ENCODE assay signal across 16 cellular contexts in genomic region chr10:68603766-68604165, GRCh38. TPM values are rescaled to one million over a fixed set of nuclear protein-coding genes. Genes with fewer than 3 reads are reported as not detected.
A peak's percentile ranks its signal among the peaks of the same experiment; 100 is the strongest.
DNase-seq lines count a peak whose midpoint lies in the region; ATAC-seq, FAIRE-seq and TF ChIP-seq lines count a peak whose summit lies in the region.
"Had no signal": no experiment of that assay in that cellular context is flagged by ENCODE, and none has a peak within 500 bp of the region (broad histone marks: within the 10 kb centered on the region; RNA-seq: fewer than 3 reads in every experiment).

No MANE protein-coding gene starts in this region.

- no peak for ATAC-seq in left ventricle myocardium superior
- no peak for ATAC-seq in GM19023 (IDR thresholded peaks at IDR 0.05; ENCODE audit: unreplicated experiment)
- ATAC-seq in GM21390 (IDR thresholded peaks at IDR 0.05; ENCODE audit: unreplicated experiment) = no peak
- ATAC-seq in HG02588 (IDR thresholded peaks at IDR 0.05; ENCODE audit: unreplicated experiment) = no peak

- no peak overlapping the region for H3K4me2 ChIP-seq in neural cell (ENCODE audit: low read length)
- H3K4me2 ChIP-seq: BLaER1 treated with 17β-estradiol and CSF1 and Interleukin-3, amounts not matched to agents 10 nM and 100 nM had no signal

- peaks cover 9% of the 10 kb centered on the region for H3K27me3 Mint-ChIP-seq in brain
- H3K27me3 Mint-ChIP-seq: CD4-positive, CD25-positive, alpha-beta regulatory T cell; IgD-negative memory B cell had no signal

- TF ChIP-seq RAD21 in neural cell (conservative IDR thresholded peaks at IDR 0.05) = no peak

- intact Hi-C loops in left ventricle myocardium superior (cut with micrococcal nuclease) = no loop called here

- H3K27me3 ChIP-seq in cardiac muscle cell (no peaks in the 10 kb centered on the region), neural cell (ENCODE audit: insufficient read depth, low read depth, low read length) (no peaks in the 10 kb centered on the region)

- DNase-seq in cardiac muscle cell (ENCODE audit: low read depth in 1 of 2, low spot score in 1 of 2) = no peak
- no peak for DNase-seq in left ventricle myocardium superior
- no peak for DNase-seq in D721Med (ENCODE audit: insufficient read length, low spot score)
- DNase-seq: 8988T; ACHN; CD4-positive, CD25-positive, alpha-beta regulatory T cell; DMS 273 treated with DMSO at 0.1 percent for 48 hours; GM23248 had no signal

- TF ChIP-seq EP300 in neural cell (conservative IDR thresholded peaks at IDR 0.05; ENCODE audit: poor library complexity, severe bottlenecking) = no peak

- H3K9ac ChIP-seq in neural cell (ENCODE audit: low read length) = no peak overlapping the region
- H3K9ac ChIP-seq: BLaER1 treated with 17β-estradiol and CSF1 and Interleukin-3, amounts not matched to agents 10 nM and 100 nM; GM23248 had no signal

- H3K9me2 ChIP-seq in neural cell (ENCODE audit: insufficient read depth, low read length) = no peaks in the 10 kb centered on the region

- no peak overlapping the region for H2AFZ ChIP-seq in neural cell (ENCODE audit: low read depth, low read length)
- H2AFZ ChIP-seq: GM23248 had no signal

- TF ChIP-seq CTCF in cardiac muscle cell (IDR thresholded peaks at IDR 0.05; ENCODE audit: low read depth, low read length) (no peak), brain (conservative IDR thresholded peaks at IDR 0.05) (no peak), neural cell (IDR thresholded peaks at IDR 0.05; ENCODE audit: poor library complexity, severe bottlenecking) (no peak), D721Med (IDR thresholded peaks at IDR 0.05; ENCODE audit: insufficient read depth, missing control alignments) (no peak)

- peak overlapping the region in 4 of 5 experiments; percentile 1 to 97 (median 96) for H3K4me3 Mint-ChIP-seq in brain

- H4K20me1 ChIP-seq in neural cell (ENCODE audit: insufficient read depth) = no peaks in the 10 kb centered on the region

- peaks cover 15% of the 10 kb centered on the region for H3K36me3 ChIP-seq in cardiac muscle cell
- H3K36me3 ChIP-seq in neural cell (ENCODE audit: insufficient read depth, low read length) = no peaks in the 10 kb centered on the region
- H3K36me3 ChIP-seq: BLaER1 treated with 17β-estradiol and CSF1 and Interleukin-3, amounts not matched to agents 10 nM and 100 nM had no signal

- H3K4me1 Mint-ChIP-seq in brain = peaks cover 72% of the 10 kb centered on the region

- H3K9me3 Mint-ChIP-seq in brain = peaks cover 0 to 3% (median 0%) of the 10 kb centered on the region in 5 experiments
- H3K9me3 Mint-ChIP-seq: CD4-positive, CD25-positive, alpha-beta regulatory T cell; IgD-negative memory B cell had no signal

- H3K4me3 ChIP-seq in cardiac muscle cell (no peak overlapping the region), neural cell (ENCODE audit: low read length) (peak overlapping the region; percentile 18)
- H3K4me3 ChIP-seq: BLaER1 treated with 17β-estradiol and CSF1 and Interleukin-3, amounts not matched to agents 10 nM and 100 nM; GM23248 had no signal

- H3K27ac ChIP-seq in cardiac muscle cell = peak overlapping the region; percentile 30
- no peak overlapping the region for H3K27ac ChIP-seq in neural cell (ENCODE audit: low read length)
- H3K27ac ChIP-seq: BLaER1 treated with 17β-estradiol and CSF1 and Interleukin-3, amounts not matched to agents 10 nM and 100 nM; GM23248 had no signal

- peak overlapping the region in 3 of 5 experiments; percentile 18 to 42 (median 18) for H3K27ac Mint-ChIP-seq in brain

- peaks cover 46% of the 10 kb centered on the region for H3K36me3 Mint-ChIP-seq in brain

- H3K79me2 ChIP-seq in neural cell (replicated peaks; ENCODE audit: insufficient read depth, low read length) = peaks cover 58% of the 10 kb centered on the region

- H3K4me1 ChIP-seq in cardiac muscle cell (ENCODE audit: low read depth) = peaks cover 35% of the 10 kb centered on the region

- no peaks in the 10 kb centered on the region for H3F3A ChIP-seq in neural cell (ENCODE audit: insufficient read depth, low read length, poor library complexity, severe bottlenecking)

- no peaks in the 10 kb centered on the region for H3K9me3 ChIP-seq in cardiac muscle cell (ENCODE audit: low read depth)
- no peaks in the 10 kb centered on the region for H3K9me3 ChIP-seq in neural cell (ENCODE audit: low read length)
- H3K9me3 ChIP-seq: BLaER1 treated with 17β-estradiol and CSF1 and Interleukin-3, amounts not matched to agents 10 nM and 100 nM had no signal

- no peak for FAIRE-seq in D721Med (lab: Jason Lieb, UNC)
- FAIRE-seq: GM12892 had no signal

TF ChIP-seq in neural cell, 6 proteins besides CTCF, POLR2A, EP300 and RAD21:
- TF ChIP-seq MXI1 (conservative IDR thresholded peaks at IDR 0.05; ENCODE audit: poor library complexity, severe bottlenecking) (no peak), SMC3 (conservative IDR thresholded peaks at IDR 0.05; ENCODE audit: poor library complexity) (no peak), TAF1 (IDR thresholded peaks at IDR 0.05; ENCODE audit: low read depth) (no peak), POLR2AphosphoS5 (IDR thresholded peaks at IDR 0.05) (no peak), EZH2 (IDR thresholded peaks at IDR 0.05; ENCODE audit: borderline replicate concordance, insufficient read depth, low read length, poor library complexity, severe bottlenecking) (no peak)
- TF ChIP-seq, protein P1, sequence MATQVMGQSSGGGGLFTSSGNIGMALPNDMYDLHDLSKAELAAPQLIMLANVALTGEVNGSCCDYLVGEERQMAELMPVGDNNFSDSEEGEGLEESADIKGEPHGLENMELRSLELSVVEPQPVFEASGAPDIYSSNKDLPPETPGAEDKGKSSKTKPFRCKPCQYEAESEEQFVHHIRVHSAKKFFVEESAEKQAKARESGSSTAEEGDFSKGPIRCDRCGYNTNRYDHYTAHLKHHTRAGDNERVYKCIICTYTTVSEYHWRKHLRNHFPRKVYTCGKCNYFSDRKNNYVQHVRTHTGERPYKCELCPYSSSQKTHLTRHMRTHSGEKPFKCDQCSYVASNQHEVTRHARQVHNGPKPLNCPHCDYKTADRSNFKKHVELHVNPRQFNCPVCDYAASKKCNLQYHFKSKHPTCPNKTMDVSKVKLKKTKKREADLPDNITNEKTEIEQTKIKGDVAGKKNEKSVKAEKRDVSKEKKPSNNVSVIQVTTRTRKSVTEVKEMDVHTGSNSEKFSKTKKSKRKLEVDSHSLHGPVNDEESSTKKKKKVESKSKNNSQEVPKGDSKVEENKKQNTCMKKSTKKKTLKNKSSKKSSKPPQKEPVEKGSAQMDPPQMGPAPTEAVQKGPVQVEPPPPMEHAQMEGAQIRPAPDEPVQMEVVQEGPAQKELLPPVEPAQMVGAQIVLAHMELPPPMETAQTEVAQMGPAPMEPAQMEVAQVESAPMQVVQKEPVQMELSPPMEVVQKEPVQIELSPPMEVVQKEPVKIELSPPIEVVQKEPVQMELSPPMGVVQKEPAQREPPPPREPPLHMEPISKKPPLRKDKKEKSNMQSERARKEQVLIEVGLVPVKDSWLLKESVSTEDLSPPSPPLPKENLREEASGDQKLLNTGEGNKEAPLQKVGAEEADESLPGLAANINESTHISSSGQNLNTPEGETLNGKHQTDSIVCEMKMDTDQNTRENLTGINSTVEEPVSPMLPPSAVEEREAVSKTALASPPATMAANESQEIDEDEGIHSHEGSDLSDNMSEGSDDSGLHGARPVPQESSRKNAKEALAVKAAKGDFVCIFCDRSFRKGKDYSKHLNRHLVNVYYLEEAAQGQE (IDR thresholded peaks at IDR 0.05; ENCODE audit: borderline replicate concordance) = no peak

RNA-seq across cellular contexts. Expression of gene TET1, which starts 43.6 kb away (rescaled TPM):
- total RNA-seq in cardiac muscle cell (21.0 and 34.8 TPM in 2 replicates), left ventricle myocardium superior (3.6 TPM)
- polyA plus RNA-seq in cardiac muscle cell (10.9 and 14.4 TPM in 2 replicates), brain (ENCODE audit: insufficient read depth, low read depth, low replicate concordance) (1.8 TPM), neural cell (3.6 and 5.2 TPM in 2 replicates)
- 77.2 and 89.3 TPM in 2 replicates for polyA minus RNA-seq in neural cell
